ENCODE assay signal across 25 cellular contexts in genomic region chr19:50815443-50815842, GRCh38. TPM values are rescaled to one million over a fixed set of nuclear protein-coding genes. Genes with fewer than 3 reads are reported as not detected.
"Had no signal": no experiment of that assay in that cellular context is flagged by ENCODE, and none has a peak within 500 bp of the region (broad histone marks: within the 10 kb centered on the region; RNA-seq: fewer than 3 reads in every experiment).

No MANE protein-coding gene starts in this region.

- DNase-seq: dorsolateral prefrontal cortex; effector CD8-positive, alpha-beta T cell; foreskin melanocyte; head of caudate nucleus; left colon; left ventricle myocardium superior; mesenchymal stem cell; midbrain; psoas muscle; retina; right lobe of liver; stimulated activated CD4-positive, alpha-beta T cell treated with anti-CD3 and anti-CD28 coated beads, Interleukin-4, amount 100 ng/mL, for 24 hours; upper lobe of right lung had no signal

- H3K36me3 Mint-ChIP-seq: natural killer cell treated with Interleukin-12 subunit alpha and Interleukin-12 subunit beta and Interleukin-15 and Interleukin-18, amount 100 ng/mL, for 72 hours; neural progenitor cell; stimulated activated memory B cell treated with anti-CD40 and anti-IgM and Interleukin-4, amounts not matched to agents 10 μg/mL and 1 μg/mL and 100 μg/mL, for 72 hours had no signal

- H3K4me1 ChIP-seq: neural progenitor cell, psoas muscle, upper lobe of right lung had no signal

- H2AFZ ChIP-seq: hepatocyte, neural progenitor cell had no signal

- H3K4me3 ChIP-seq: dorsolateral prefrontal cortex, hepatocyte, lung, neural progenitor cell, psoas muscle, right lobe of liver, tibial nerve, upper lobe of right lung, vagina had no signal

- H3K4me2 ChIP-seq: hepatocyte, neural progenitor cell had no signal

- H3K9me3 ChIP-seq: psoas muscle, right lobe of liver, tibial nerve, upper lobe of right lung, vagina had no signal

- H3K9ac ChIP-seq: neural progenitor cell had no signal

- H3K4me3 Mint-ChIP-seq: natural killer cell treated with Interleukin-12 subunit alpha and Interleukin-12 subunit beta and Interleukin-15 and Interleukin-18, amount 100 ng/mL, for 72 hours; neural progenitor cell; stimulated activated memory B cell treated with anti-CD40 and anti-IgM and Interleukin-4, amounts not matched to agents 10 μg/mL and 1 μg/mL and 100 μg/mL, for 72 hours; stimulated activated naive CD8-positive, alpha-beta T cell treated with anti-CD3 and anti-CD28 coated beads, Interleukin-15, Interleukin-2, amounts not matched to agents 100 ng/mL and 50 ng/mL, for 24 hours had no signal

- ATAC-seq: left colon; left ventricle myocardium superior; natural killer cell treated with Interleukin-12 subunit alpha and Interleukin-12 subunit beta and Interleukin-15 and Interleukin-18, amount 100 ng/mL, for 72 hours; psoas muscle; right lobe of liver; stimulated activated memory B cell treated with anti-CD40 and anti-IgM and Interleukin-4, amounts not matched to agents 10 μg/mL and 1 μg/mL and 100 μg/mL, for 72 hours; upper lobe of right lung had no signal

- H3K27ac Mint-ChIP-seq: natural killer cell treated with Interleukin-12 subunit alpha and Interleukin-12 subunit beta and Interleukin-15 and Interleukin-18, amount 100 ng/mL, for 72 hours; neural progenitor cell; stimulated activated naive CD8-positive, alpha-beta T cell treated with anti-CD3 and anti-CD28 coated beads, Interleukin-15, Interleukin-2, amounts not matched to agents 100 ng/mL and 50 ng/mL, for 24 hours had no signal

- H3K27me3 ChIP-seq: vagina had no signal

- H3K9me3 Mint-ChIP-seq: stimulated activated naive CD8-positive, alpha-beta T cell treated with anti-CD3 and anti-CD28 coated beads, Interleukin-15, Interleukin-2, amounts not matched to agents 100 ng/mL and 50 ng/mL, for 24 hours had no signal

- H3K36me3 ChIP-seq: neural progenitor cell, right lobe of liver, tibial nerve, upper lobe of right lung, vagina had no signal

- H3K27ac ChIP-seq: dorsolateral prefrontal cortex, hepatocyte, neural progenitor cell, psoas muscle, right lobe of liver, tibial nerve, upper lobe of right lung, vagina had no signal

RNA-seq across cellular contexts. Expression of gene KLK1, which starts 8.1 kb away (rescaled TPM):
- total RNA-seq: kidney epithelial cell; left ventricle myocardium superior; natural killer cell treated with Interleukin-12 subunit alpha and Interleukin-12 subunit beta and Interleukin-15 and Interleukin-18, amount 100 ng/mL, for 72 hours; right lobe of liver; vagina had no signal

RNA-seq across cellular contexts. Expression of gene KLK15, which starts 17.9 kb away (rescaled TPM):
- total RNA-seq: dorsolateral prefrontal cortex; hepatocyte; kidney epithelial cell; left ventricle myocardium superior; lung; natural killer cell treated with Interleukin-12 subunit alpha and Interleukin-12 subunit beta and Interleukin-15 and Interleukin-18, amount 100 ng/mL, for 72 hours; omental fat pad; psoas muscle; right lobe of liver; temporal lobe; tibial nerve; upper lobe of right lung; vagina had no signal
- polyA plus RNA-seq: esophagus, hepatocyte, lung, psoas muscle had no signal

RNA-seq across cellular contexts. Expression of gene ACP4, which starts 25.2 kb away (rescaled TPM):
- total RNA-seq: dorsolateral prefrontal cortex; hepatocyte; kidney epithelial cell; left colon; left ventricle myocardium superior; lung; natural killer cell treated with Interleukin-12 subunit alpha and Interleukin-12 subunit beta and Interleukin-15 and Interleukin-18, amount 100 ng/mL, for 72 hours; omental fat pad; psoas muscle; temporal lobe; tibial nerve; upper lobe of right lung; vagina had no signal
- polyA plus RNA-seq: esophagus, hepatocyte, lung, psoas muscle had no signal

RNA-seq across cellular contexts. Expression of gene KLK3, which starts 39.3 kb away (rescaled TPM):
- total RNA-seq: hepatocyte; kidney epithelial cell; left ventricle myocardium superior; lung; natural killer cell treated with Interleukin-12 subunit alpha and Interleukin-12 subunit beta and Interleukin-15 and Interleukin-18, amount 100 ng/mL, for 72 hours; omental fat pad; psoas muscle; right lobe of liver; temporal lobe; tibial nerve; upper lobe of right lung; vagina had no signal
- polyA plus RNA-seq: esophagus, hepatocyte, lung, psoas muscle had no signal

RNA-seq across cellular contexts. Expression of gene GPR32, which starts 45.2 kb away (rescaled TPM):
- total RNA-seq: dorsolateral prefrontal cortex; hepatocyte; kidney epithelial cell; left colon; left ventricle myocardium superior; lung; natural killer cell treated with Interleukin-12 subunit alpha and Interleukin-12 subunit beta and Interleukin-15 and Interleukin-18, amount 100 ng/mL, for 72 hours; omental fat pad; psoas muscle; right lobe of liver; temporal lobe; tibial nerve; upper lobe of right lung; vagina had no signal
- polyA plus RNA-seq: esophagus, hepatocyte, lung, psoas muscle had no signal
